In genomic region chr5:135345945-135346731, GRCh38 we compare ENCODE assay signal across 16 cellular contexts. TPM values are rescaled to one million over a fixed set of nuclear protein-coding genes. Genes with fewer than 3 reads are reported as not detected.
A peak's percentile ranks its signal among the peaks of the same experiment; 100 is the strongest.
DNase-seq lines count a peak whose midpoint lies in the region; ATAC-seq, FAIRE-seq and TF ChIP-seq lines count a peak whose summit lies in the region.
"Had no signal": no experiment of that assay in that cellular context is flagged by ENCODE, and none has a peak within 500 bp of the region (broad histone marks: within the 10 kb centered on the region; RNA-seq: fewer than 3 reads in every experiment).

No MANE protein-coding gene starts in this region.

- CTCF ChIA-PET in activated B cell treated with CpG ODN at 0.5 μM for 24 hours (lab: Charles Lee) = interaction anchor here (1.0 kb wide), 1 partner anchor 111 kb away, joined by 3 read pairs; no protein-coding TSS in a partner anchor

- peak; percentile 16 for FAIRE-seq in GM12891 (lab: Jason Lieb, UNC)

- H3K9me3 ChIP-seq in mucosa of rectum (ENCODE audit: control insufficient read depth in 2 of 2, low read length in 2 of 2) = no peaks in the 10 kb centered on the region
- H3K9me3 ChIP-seq: SK-N-SH had no signal

- no peaks in the 10 kb centered on the region for H3K27me3 ChIP-seq in mucosa of rectum (ENCODE audit: control insufficient read depth in 2 of 2, insufficient read depth in 2 of 2, low read length in 2 of 2)

- DNase-seq in GM12891 (ENCODE audit: insufficient read length, low spot score) = no peak
- DNase-seq in activated B cell treated with CpG ODN at 0.5 μM for 24 hours = no peak
- no peak for DNase-seq in head of caudate nucleus
- DNase-seq: activated CD4-positive, alpha-beta T cell treated with anti-CD3 and anti-CD28 coated beads, Interleukin-2, amount 50 U/mL, for 4 hours; activated effector memory CD4-positive, alpha-beta T cell treated with Interleukin-2 at 50 U/mL for 16 hours; AML-193; DMS153; NCI-H1694; NCI-H524; SK-N-SH had no signal

- 0 out of 2 replicates have a peak overlapping the region, but pooled peaks have one; percentile 4 for H3K27ac ChIP-seq in 22Rv1
- H3K27ac ChIP-seq in mucosa of rectum (ENCODE audit: low read depth in 2 of 2, low read length in 2 of 2) = peak overlapping the region; percentile 76 to 82

- peak overlapping the region; percentile 19 for H3K4me3 Mint-ChIP-seq in activated B cell treated with CpG ODN at 0.5 μM for 24 hours

- peak overlapping the region; percentile 79 for H3K27ac Mint-ChIP-seq in activated B cell treated with CpG ODN at 0.5 μM for 24 hours

- H3K9me3 Mint-ChIP-seq in activated B cell treated with CpG ODN at 0.5 μM for 24 hours = no peaks in the 10 kb centered on the region

- H3K4me1 Mint-ChIP-seq in activated B cell treated with CpG ODN at 0.5 μM for 24 hours = peaks cover 24% of the 10 kb centered on the region

- H3K9ac ChIP-seq in mucosa of rectum (ENCODE audit: low read depth in 1 of 2, low read length in 2 of 2) = peak overlapping the region in 1 of 2 donors; percentile 9
- H3K9ac ChIP-seq: SK-N-SH had no signal

- intact Hi-C loops in activated B cell treated with CpG ODN at 0.5 μM for 24 hours (cut with micrococcal nuclease) (no loop called here), head of caudate nucleus (cut with DNase I) (no loop called here)

- peaks cover 70% of the 10 kb centered on the region for H3K36me3 Mint-ChIP-seq in activated B cell treated with CpG ODN at 0.5 μM for 24 hours (ENCODE audit: low read depth)

- ATAC-seq in activated B cell treated with CpG ODN at 0.5 μM for 24 hours (ENCODE audit: low read depth) (peak; percentile 67), HG03520 (IDR thresholded peaks at IDR 0.05; ENCODE audit: unreplicated experiment) (no peak), GM21529 (IDR thresholded peaks at IDR 0.05; ENCODE audit: unreplicated experiment) (no peak), HG02970 (IDR thresholded peaks at IDR 0.05; ENCODE audit: low FRiP score, unreplicated experiment) (no peak)
- ATAC-seq: Panc1 had no signal

- H3K36me3 ChIP-seq in mucosa of rectum (ENCODE audit: control insufficient read depth in 2 of 2, insufficient read depth in 2 of 2, low read length in 2 of 2) = peaks cover 42 to 54% of the 10 kb centered on the region in 2 donors

- POLR2A ChIA-PET in activated B cell treated with CpG ODN at 0.5 μM for 24 hours (lab: Charles Lee) = no interaction called here

- TF ChIP-seq CTCF in 22Rv1 (IDR thresholded peaks at IDR 0.05) = no peak
- no peak for TF ChIP-seq CTCF in activated B cell treated with CpG ODN at 0.5 μM for 24 hours (IDR thresholded peaks at IDR 0.05)

- TF ChIP-seq POLR2A in GM12891 (IDR thresholded peaks at IDR 0.05; ENCODE audit: low read depth, low read length) = no peak

- peaks cover 31 to 37% of the 10 kb centered on the region in 2 donors for H3K4me1 ChIP-seq in mucosa of rectum (ENCODE audit: control insufficient read depth in 2 of 2, insufficient read depth in 2 of 2, low read length in 2 of 2)

- no peaks in the 10 kb centered on the region for H3K27me3 Mint-ChIP-seq in activated B cell treated with CpG ODN at 0.5 μM for 24 hours

- H3K4me3 ChIP-seq in mucosa of rectum (ENCODE audit: low read length in 2 of 2) = peak overlapping the region in 1 of 2 donors; percentile 28

TF ChIP-seq in GM12891, 5 proteins besides CTCF, POLR2A, EP300 and RAD21:
- no peak for TF ChIP-seq POU2F2 (IDR thresholded peaks at IDR 0.05; ENCODE audit: low read depth, low read length)
- TF ChIP-seq TAF1 (IDR thresholded peaks at IDR 0.05; ENCODE audit: low read depth, low read length) = no peak
- no peak for TF ChIP-seq POLR2AphosphoS5 (IDR thresholded peaks at IDR 0.05; ENCODE audit: low read depth, low read length)
- no peak for TF ChIP-seq PAX5 (IDR thresholded peaks at IDR 0.05; ENCODE audit: insufficient read depth, low read length, severe bottlenecking)
- TF ChIP-seq SPI1 (IDR thresholded peaks at IDR 0.05; ENCODE audit: low read depth, low read length) = no peak

RNA-seq across cellular contexts. Expression of gene MACROH2A1, which starts 52.9 kb away (rescaled TPM):
- 86.5 TPM for polyA plus RNA-seq in GM12891 (2012; ENCODE audit: low read depth, missing spikeins)
- total RNA-seq in activated B cell treated with CpG ODN at 0.5 μM for 24 hours = 115 and 125 TPM in 2 replicates
